In genomic region chr5:126354012-126354856, GRCh38 we compare ENCODE assay signal across 8 cellular contexts.
DNase-seq lines count a peak whose midpoint lies in the region; TF ChIP-seq lines count a peak whose summit lies in the region.

No MANE protein-coding gene starts in this region.

- no peaks in the 10 kb centered on the region for H3K9me2 ChIP-seq in DOHH2 (replicated peaks; ENCODE audit: control insufficient read depth, low read length)

- peaks cover 4% of the 10 kb centered on the region for H3K27me3 ChIP-seq in DOHH2 (ENCODE audit: control insufficient read depth, low read length)
- H3K27me3 ChIP-seq in breast epithelium, result no peaks in the 10 kb centered on the region
- H3K27me3 ChIP-seq in kidney epithelial cell (ENCODE audit: control insufficient read depth, insufficient read depth, low read length), result no peaks in the 10 kb centered on the region
- no peaks in the 10 kb centered on the region for H3K27me3 ChIP-seq in stomach smooth muscle (ENCODE audit: control insufficient read depth in 1 of 2, insufficient read depth in 2 of 2, low read length in 2 of 2)

- peak overlapping the region; percentile 3 to 58 for H3K9ac ChIP-seq in stomach smooth muscle (ENCODE audit: low read length in 2 of 2)

- DNase-seq in NOMO-1 treated with dmso at 0.1 percent for 144 hours (lab: John Stamatoyannopoulos, UW; ENCODE audit: unreplicated experiment) (peak; percentile 41), breast epithelium (ENCODE audit: low spot score in 2 of 2) (no peak), kidney epithelial cell (ENCODE audit: low read depth) (peak; percentile 81), activated gamma-delta T cell treated with Interleukin-2 at 50 U/mL for 16 hours (no peak)
- no peak for DNase-seq in stimulated activated CD4-positive, alpha-beta T cell treated with anti-CD3 and anti-CD28 coated beads, Interleukin-4, amount 100 ng/mL, for 1 hour

- H3K4me3 ChIP-seq in DOHH2 (ENCODE audit: low read length), result no peak overlapping the region
- H3K4me3 ChIP-seq in HEK293 (ENCODE audit: low read depth, low read length), result peak overlapping the region; percentile 17
- peak overlapping the region in 1 of 3 donors; percentile 48 for H3K4me3 ChIP-seq in breast epithelium
- no peak overlapping the region for H3K4me3 ChIP-seq in kidney epithelial cell (ENCODE audit: low read depth, low read length)
- peak overlapping the region in 1 of 2 donors; percentile 40 for H3K4me3 ChIP-seq in stomach smooth muscle (ENCODE audit: low read length in 2 of 2)

- intact Hi-C loops in breast epithelium (cut with DNase I; ENCODE audit: low total_unique reads), result loop anchor here (5.0 kb wide), 1 partner anchor 188 kb away; no protein-coding TSS in a partner anchor

- H3K27ac ChIP-seq in DOHH2 (ENCODE audit: low read depth, low read length), result no peak overlapping the region
- H3K27ac ChIP-seq in HEK293 (ENCODE audit: extremely low read depth, low read depth, low read length), result no peak overlapping the region
- H3K27ac ChIP-seq in breast epithelium, result peak overlapping the region; percentile 78 to 80
- no peak overlapping the region for H3K27ac ChIP-seq in stomach smooth muscle (ENCODE audit: low read length)

- POLR2A ChIA-PET in HEK293 (lab: Yijun Ruan, JAX), result no interaction called here

- no peaks in the 10 kb centered on the region for H3K9me3 ChIP-seq in DOHH2 (ENCODE audit: control insufficient read depth, insufficient read depth, low read length)
- no peaks in the 10 kb centered on the region for H3K9me3 ChIP-seq in HEK293 (ENCODE audit: control insufficient read depth, insufficient read depth, low read depth, low read length)
- H3K9me3 ChIP-seq in breast epithelium, result no peaks in the 10 kb centered on the region
- H3K9me3 ChIP-seq in stomach smooth muscle (ENCODE audit: control insufficient read depth in 2 of 2, low read length in 2 of 2), result no peaks in the 10 kb centered on the region

- H3K79me2 ChIP-seq in DOHH2 (ENCODE audit: control insufficient read depth, low read length), result no peaks in the 10 kb centered on the region

- H3F3A ChIP-seq in DOHH2 (ENCODE audit: control insufficient read depth, insufficient read depth), result no peaks in the 10 kb centered on the region

- H3K4me2 ChIP-seq in DOHH2 (ENCODE audit: low read length), result no peak overlapping the region

- TF ChIP-seq POLR2A in breast epithelium (IDR thresholded peaks at IDR 0.05), result no peak

- TF ChIP-seq CTCF in DOHH2 (IDR thresholded peaks at IDR 0.05; ENCODE audit: low read depth, low read length, poor library complexity, severe bottlenecking), result peak; percentile 42
- peak; percentile 54; the same call in 1 of the 2 replicates for TF ChIP-seq CTCF in HEK293 (tag by site-specific recombination; IDR thresholded peaks at IDR 0.05)
- peak in 2 of 3 donors; percentile 55 to 58 for TF ChIP-seq CTCF in breast epithelium (IDR thresholded peaks at IDR 0.05)
- peak; percentile 42 for TF ChIP-seq CTCF in kidney epithelial cell (IDR thresholded peaks at IDR 0.05; ENCODE audit: insufficient read depth, low read length, poor library complexity, severe bottlenecking)

- H4K20me1 ChIP-seq in DOHH2 (ENCODE audit: control insufficient read depth, insufficient read depth, low read depth, low read length), result no peaks in the 10 kb centered on the region

- H3K4me1 ChIP-seq in DOHH2 (ENCODE audit: control insufficient read depth, low read length), result peaks cover 6% of the 10 kb centered on the region
- no peaks in the 10 kb centered on the region for H3K4me1 ChIP-seq in HEK293 (ENCODE audit: control insufficient read depth, insufficient read depth, low read length)
- peaks cover 0 to 9% of the 10 kb centered on the region in 2 donors for H3K4me1 ChIP-seq in breast epithelium
- no peaks in the 10 kb centered on the region for H3K4me1 ChIP-seq in stomach smooth muscle (ENCODE audit: control insufficient read depth, insufficient read depth, low read length)

- CTCF ChIA-PET in HEK293 (lab: Yijun Ruan, JAX), result interaction anchor here (0.7 to 4.6 kb wide), 20 partner anchors 9 to 423 kb away, joined by 3 to 65 read pairs (median 6); partner anchors contain the start of gene ALDH7A1

- H3K36me3 ChIP-seq in DOHH2 (ENCODE audit: control insufficient read depth, low read length) (no peaks in the 10 kb centered on the region), HEK293 (ENCODE audit: control insufficient read depth in 2 of 2, insufficient read depth in 1 of 2, low read length in 2 of 2) (no peaks in the 10 kb centered on the region), breast epithelium (no peaks in the 10 kb centered on the region), kidney epithelial cell (ENCODE audit: control insufficient read depth, insufficient read depth, low read length) (no peaks in the 10 kb centered on the region), stomach smooth muscle (ENCODE audit: control insufficient read depth in 2 of 2, insufficient read depth in 2 of 2, low read length in 2 of 2) (no peaks in the 10 kb centered on the region)

TF ChIP-seq in HEK293, 187 proteins besides CTCF, POLR2A, EP300 and RAD21:
- TF ChIP-seq ZNF670 (tag by site-specific recombination; IDR thresholded peaks at IDR 0.05; ENCODE audit: low read depth), result no peak
- TF ChIP-seq ZSCAN30 (tag by site-specific recombination; IDR thresholded peaks at IDR 0.05), result 0 out of 2 replicates have a peak, but pooled peaks have one; percentile 30
- no peak for TF ChIP-seq ATF2 (tag by site-specific recombination; IDR thresholded peaks at IDR 0.05; ENCODE audit: low read depth)
- no peak for TF ChIP-seq KLF16 (tag by site-specific recombination; IDR thresholded peaks at IDR 0.05)
- no peak for TF ChIP-seq SP2 (tag by site-specific recombination; IDR thresholded peaks at IDR 0.05)
- no peak for TF ChIP-seq INSM2 (tag by site-specific recombination; IDR thresholded peaks at IDR 0.05)
- TF ChIP-seq ZNF639 (tag by site-specific recombination; IDR thresholded peaks at IDR 0.05), result no peak
- TF ChIP-seq ZNF426 (tag by site-specific recombination; IDR thresholded peaks at IDR 0.05), result no peak
- no peak for TF ChIP-seq ZNF76 (tag by site-specific recombination; IDR thresholded peaks at IDR 0.05; ENCODE audit: borderline replicate concordance, low read depth)
- peak; percentile 94 for TF ChIP-seq ZNF654 (tag by site-specific recombination; IDR thresholded peaks at IDR 0.05; ENCODE audit: low read depth)
- TF ChIP-seq ZIC2 (tag by site-specific recombination; IDR thresholded peaks at IDR 0.05), result no peak
- TF ChIP-seq ZSCAN16 (tag by site-specific recombination; IDR thresholded peaks at IDR 0.05), result no peak
- TF ChIP-seq ZNF2 (tag by site-specific recombination; IDR thresholded peaks at IDR 0.05), result peak; percentile 72; the same call in 1 of the 2 replicates
- TF ChIP-seq GFI1B (tag by site-specific recombination; IDR thresholded peaks at IDR 0.05), result no peak
- TF ChIP-seq ZNF223 (tag by site-specific recombination; IDR thresholded peaks at IDR 0.05), result no peak
- TF ChIP-seq ZNF707 (tag by site-specific recombination; IDR thresholded peaks at IDR 0.05), result no peak
- TF ChIP-seq IKZF3 (tag by site-specific recombination; IDR thresholded peaks at IDR 0.05), result no peak
- peak; percentile 91 for TF ChIP-seq PRDM1 (tag by site-specific recombination; IDR thresholded peaks at IDR 0.05)
- no peak for TF ChIP-seq ZNF23 (tag by site-specific recombination; IDR thresholded peaks at IDR 0.05; ENCODE audit: borderline replicate concordance)

Comparison
In these comparisons a context has a peak if more than half of its experiments do, and no peak if none do; other contexts are left out.
1. H3K27ac ChIP-seq: peak in breast epithelium (2 of 2); none in DOHH2 (single experiment), HEK293 (single experiment) and stomach smooth muscle (single experiment).
2. DNase-seq: peak in NOMO-1 treated with dmso at 0.1 percent for 144 hours (single experiment) and kidney epithelial cell (single experiment); none in breast epithelium (0 of 2), activated gamma-delta T cell treated with Interleukin-2 at 50 U/mL for 16 hours (single experiment) and stimulated activated CD4-positive, alpha-beta T cell treated with anti-CD3 and anti-CD28 coated beads, Interleukin-4, amount 100 ng/mL, for 1 hour (single experiment).
3. Peak in every context shown above with its lines, with median percentiles within 50 percentile points of each other: CTCF ChIP-seq.